ENCODE assay signal across 18 cellular contexts in the genomic region with DNA sequence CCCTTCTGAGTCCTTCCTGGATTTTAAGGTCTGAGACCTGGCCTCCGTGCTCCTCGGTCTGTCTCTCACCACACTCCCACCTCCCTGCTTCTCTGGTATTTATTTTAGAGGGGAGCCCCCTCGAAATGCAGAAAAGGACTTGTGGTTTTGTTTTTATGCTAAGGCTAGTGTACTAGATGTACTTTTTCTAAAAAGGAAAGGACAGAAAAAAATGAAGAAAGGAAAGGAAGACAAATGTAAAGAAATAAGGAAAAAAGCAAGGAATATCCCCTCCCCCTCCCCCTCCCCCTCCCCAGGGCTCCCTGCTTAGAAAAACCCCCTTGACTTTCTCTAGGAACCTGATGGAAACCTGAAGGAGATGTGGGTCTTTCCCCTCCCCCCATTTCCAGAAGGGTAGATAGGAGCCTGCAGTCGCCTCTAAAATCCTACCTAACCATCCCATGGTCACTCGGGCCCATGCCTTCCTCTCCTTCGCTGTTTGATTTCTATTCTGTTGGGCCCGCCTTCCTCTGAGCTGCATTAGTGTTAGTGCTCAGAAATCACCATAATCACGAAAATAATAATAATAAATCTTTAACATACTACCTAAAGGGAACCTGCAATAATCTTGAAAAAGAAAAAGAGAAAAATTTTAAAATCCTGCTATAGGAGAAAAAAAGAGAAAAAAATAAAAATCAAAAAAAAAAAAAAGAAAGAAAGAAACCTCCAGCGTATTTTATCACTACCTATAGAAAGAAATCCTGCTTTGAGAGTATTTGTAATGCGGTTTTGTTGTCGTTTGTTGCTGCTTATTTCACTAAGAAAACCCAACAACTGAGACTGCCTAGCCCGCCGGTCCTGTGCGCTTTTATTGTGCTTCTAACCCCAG. TPM values are rescaled to one million over a fixed set of nuclear protein-coding genes. Genes with fewer than 3 reads are reported as not detected.
A peak's percentile ranks its signal among the peaks of the same experiment; 100 is the strongest.
DNase-seq lines count a peak whose midpoint lies in the region; ATAC-seq and TF ChIP-seq lines count a peak whose summit lies in the region.
"Had no signal": no experiment of that assay in that cellular context is flagged by ENCODE, and none has a peak within 500 bp of the region (broad histone marks: within the 10 kb centered on the region; RNA-seq: fewer than 3 reads in every experiment).

No MANE protein-coding gene starts in this region.

- H3K4me1 Mint-ChIP-seq in stimulated activated naive B cell treated with anti-CD40 and anti-IgM and Interleukin-4, amounts not matched to agents 10 μg/mL and 1 μg/mL and 100 μg/mL, for 72 hours, result peaks cover 19 to 38% of the 10 kb centered on the region in 2 donors
- H3K4me1 Mint-ChIP-seq: endodermal cell had no signal

- peaks cover 0 to 2% of the 10 kb centered on the region in 2 donors for H3K36me3 Mint-ChIP-seq in stimulated activated naive B cell treated with anti-CD40 and anti-IgM and Interleukin-4, amounts not matched to agents 10 μg/mL and 1 μg/mL and 100 μg/mL, for 72 hours
- H3K36me3 Mint-ChIP-seq: memory B cell had no signal

- H3K9me3 ChIP-seq in DOHH2 (ENCODE audit: control insufficient read depth, insufficient read depth, low read length), result no peaks in the 10 kb centered on the region
- no peaks in the 10 kb centered on the region for H3K9me3 ChIP-seq in MG63

- H3K9me3 Mint-ChIP-seq in stimulated activated naive B cell treated with anti-CD40 and anti-IgM and Interleukin-4, amounts not matched to agents 10 μg/mL and 1 μg/mL and 100 μg/mL, for 72 hours, result no peaks in the 10 kb centered on the region
- H3K9me3 Mint-ChIP-seq: memory B cell had no signal

- H3K4me3 Mint-ChIP-seq in stimulated activated naive B cell treated with anti-CD40 and anti-IgM and Interleukin-4, amounts not matched to agents 10 μg/mL and 1 μg/mL and 100 μg/mL, for 72 hours, result peak overlapping the region in 1 of 2 donors; percentile 11
- H3K4me3 Mint-ChIP-seq: endodermal cell, memory B cell had no signal

- H3K36me3 ChIP-seq in DOHH2 (ENCODE audit: control insufficient read depth, low read length), result no peaks in the 10 kb centered on the region
- peaks cover 12% of the 10 kb centered on the region for H3K36me3 ChIP-seq in MG63

- ATAC-seq in stimulated activated naive B cell treated with anti-CD40 and anti-IgM and Interleukin-4, amounts not matched to agents 10 μg/mL and 1 μg/mL and 100 μg/mL, for 72 hours (replicated peaks), result no peak

- H3K4me3 ChIP-seq in DOHH2 (ENCODE audit: low read length) (no peak overlapping the region), MG63 (peak overlapping the region; percentile 58), epithelial cell of proximal tubule (ENCODE audit: low read depth, low read length) (peak overlapping the region; percentile 61), skeletal muscle cell (ENCODE audit: low read depth, low read length) (peak overlapping the region; percentile 54)

- no peaks in the 10 kb centered on the region for H4K20me1 ChIP-seq in DOHH2 (ENCODE audit: control insufficient read depth, insufficient read depth, low read depth, low read length)

- H3K27me3 ChIP-seq in DOHH2 (ENCODE audit: control insufficient read depth, low read length) (peaks cover 87% of the 10 kb centered on the region), MG63 (no peaks in the 10 kb centered on the region)

- H3K4me1 ChIP-seq in DOHH2 (ENCODE audit: control insufficient read depth, low read length), result peaks cover 10% of the 10 kb centered on the region

- no peak overlapping the region for H3K27ac Mint-ChIP-seq in stimulated activated naive B cell treated with anti-CD40 and anti-IgM and Interleukin-4, amounts not matched to agents 10 μg/mL and 1 μg/mL and 100 μg/mL, for 72 hours
- H3K27ac Mint-ChIP-seq: endodermal cell, memory B cell had no signal

- TF ChIP-seq CTCF in DOHH2 (IDR thresholded peaks at IDR 0.05; ENCODE audit: low read depth, low read length, poor library complexity, severe bottlenecking) (no peak), epithelial cell of proximal tubule (conservative IDR thresholded peaks at IDR 0.05; ENCODE audit: low read depth, low read length) (no peak)

- H3K79me2 ChIP-seq in DOHH2 (ENCODE audit: control insufficient read depth, low read length), result no peaks in the 10 kb centered on the region

- H3K27me3 Mint-ChIP-seq in stimulated activated naive B cell treated with anti-CD40 and anti-IgM and Interleukin-4, amounts not matched to agents 10 μg/mL and 1 μg/mL and 100 μg/mL, for 72 hours, result peaks cover 89 to 94% of the 10 kb centered on the region in 2 donors

- no peak overlapping the region for H3K27ac ChIP-seq in DOHH2 (ENCODE audit: low read depth, low read length)

- DNase-seq in MG63 (no peak), epithelial cell of proximal tubule (ENCODE audit: low read depth) (no peak), skeletal muscle cell (ENCODE audit: low read depth) (no peak), NCI-H187 treated with DMSO at 0.1 percent for 48 hours (lab: John Stamatoyannopoulos, UW) (no peak), HuH-7.5 (ENCODE audit: low spot score) (no peak)
- DNase-seq in stimulated activated naive B cell treated with anti-CD40 and anti-IgM and Interleukin-4, amounts not matched to agents 10 μg/mL and 1 μg/mL and 100 μg/mL, for 72 hours, result no peak
- DNase-seq: activated CD4-positive, alpha-beta T cell treated with anti-CD3 and anti-CD28 coated beads, Interleukin-2, amount 50 U/mL, for 1 hour; activated naive CD4-positive, alpha-beta T cell treated with Interleukin-2 at 50 U/mL for 16 hours; endodermal cell; islet precursor cell; NCI-H1694; NCI-H226; stimulated activated naive CD4-positive, alpha-beta T cell had no signal

- no peaks in the 10 kb centered on the region for H3K9me2 ChIP-seq in DOHH2 (replicated peaks; ENCODE audit: control insufficient read depth, low read length)

- peak overlapping the region; percentile 5; the same call in 1 of the 2 replicates for H3K4me2 ChIP-seq in DOHH2 (ENCODE audit: low read length)

- no peaks in the 10 kb centered on the region; the same call in 1 of the 2 replicates for H3F3A ChIP-seq in DOHH2 (ENCODE audit: control insufficient read depth, insufficient read depth)

RNA-seq across cellular contexts. Expression of a gene that starts 3.1 kb away (rescaled TPM):
- total RNA-seq in MG63 (2014; rRNA removed; shearing (Covaris generic); ENCODE audit: low replicate concordance), result 0.10 and 0.13 TPM in 2 replicates
- 1.3 and 1.4 TPM in 2 replicates for total RNA-seq in epithelial cell of proximal tubule
- total RNA-seq: endodermal cell, pulmonary artery endothelial cell had no signal

RNA-seq across cellular contexts. Expression of a gene that starts 11.9 kb away (rescaled TPM):
- total RNA-seq in MG63 (2014; rRNA removed; shearing (Covaris generic); ENCODE audit: low replicate concordance), result 1.9 and 7.9 TPM in 2 replicates
- total RNA-seq in epithelial cell of proximal tubule, result 9.9 and 11.0 TPM in 2 replicates
- total RNA-seq: endodermal cell, pulmonary artery endothelial cell had no signal

RNA-seq across cellular contexts. Expression of a gene that starts 16.3 kb away (rescaled TPM):
- total RNA-seq in MG63 (2014; rRNA removed; shearing (Covaris generic); ENCODE audit: low replicate concordance), result 4.9 and 5.3 TPM in 2 replicates
- total RNA-seq in epithelial cell of proximal tubule, result 2.7 and 3.2 TPM in 2 replicates
- total RNA-seq: endodermal cell, pulmonary artery endothelial cell had no signal

RNA-seq across cellular contexts. Expression of a gene that starts 21.0 kb away (rescaled TPM):
- total RNA-seq in MG63 (2014; rRNA removed; shearing (Covaris generic); ENCODE audit: low replicate concordance), result not detected in 2 replicates
- 0.80 and 1.2 TPM in 2 replicates for total RNA-seq in epithelial cell of proximal tubule
- total RNA-seq: endodermal cell, G401, pulmonary artery endothelial cell had no signal

RNA-seq across cellular contexts. Expression of a gene that starts 27.0 kb away (rescaled TPM):
- 19.8 and 27.4 TPM in 2 replicates for total RNA-seq in MG63 (2014; rRNA removed; shearing (Covaris generic); ENCODE audit: low replicate concordance)
- 9.5 and 15.7 TPM in 2 replicates for total RNA-seq in epithelial cell of proximal tubule
- total RNA-seq: endodermal cell, HT-29, pulmonary artery endothelial cell had no signal
